In the genomic region with DNA sequence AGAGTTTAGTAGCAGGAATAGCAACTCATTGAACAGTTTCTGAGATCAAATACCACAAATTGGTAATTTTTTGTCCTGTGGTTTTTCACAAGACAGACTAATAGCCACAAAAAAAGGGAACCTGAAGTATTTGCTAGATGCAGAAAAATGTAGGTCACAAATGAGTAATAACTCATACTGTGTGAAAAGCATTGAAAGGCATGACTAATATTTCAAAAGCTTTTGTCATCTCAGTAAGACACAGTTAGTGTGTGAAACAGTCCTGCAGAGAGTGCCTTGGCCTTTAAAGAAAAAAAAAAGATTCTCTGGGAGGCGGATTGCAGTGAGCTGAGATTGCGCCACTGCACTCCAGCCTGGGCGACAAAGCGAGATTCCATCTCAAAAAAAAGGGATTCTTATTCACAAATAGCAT, we compare ENCODE assay signal across 10 cellular contexts. TPM values are rescaled to one million over a fixed set of nuclear protein-coding genes. Genes with fewer than 3 reads are reported as not detected.
DNase-seq lines count a peak whose midpoint lies in the region; ATAC-seq, FAIRE-seq and TF ChIP-seq lines count a peak whose summit lies in the region.
"Had no signal": no experiment of that assay in that cellular context is flagged by ENCODE, and none has a peak within 500 bp of the region (broad histone marks: within the 10 kb centered on the region; RNA-seq: fewer than 3 reads in every experiment).

No MANE protein-coding gene starts in this region.

- CTCF ChIA-PET in A549 (lab: Yijun Ruan, JAX) = no interaction called here

- POLR2A ChIA-PET in A549 (lab: Yijun Ruan, JAX) = interaction anchor here (0.7 kb wide), 1 partner anchor 11 kb away, joined by 3 read pairs; no protein-coding TSS in a partner anchor

- no peak overlapping the region for H3K4me3 Mint-ChIP-seq in astrocyte (ENCODE audit: unreplicated experiment)
- no peak overlapping the region for H3K4me3 Mint-ChIP-seq in stimulated activated naive B cell treated with anti-CD40 and anti-IgM and Interleukin-4, amounts not matched to agents 10 μg/mL and 1 μg/mL and 100 μg/mL, for 72 hours
- H3K4me3 Mint-ChIP-seq: naive B cell had no signal

- peak overlapping the region; percentile 52; the same call in 2 of the 3 replicates for H3K4me2 ChIP-seq in A549
- peak overlapping the region; percentile 54 for H3K4me2 ChIP-seq in astrocyte (ENCODE audit: low read length)

- H3K4me3 ChIP-seq in A549 (no peak overlapping the region), astrocyte (ENCODE audit: insufficient read depth, low read depth, low read length) (no peak overlapping the region)
- H3K4me3 ChIP-seq: BLaER1 treated with 17β-estradiol and CSF1 and Interleukin-3, amounts not matched to agents 10 nM and 100 nM had no signal

- DNase-seq in A549 (ENCODE audit: low read depth in 1 of 2, low spot score in 1 of 2) (peak; percentile 19 to 21), astrocyte (ENCODE audit: low read depth) (peak; percentile 94), DMS 273 treated with DMSO at 0.1 percent for 48 hours (lab: John Stamatoyannopoulos, UW) (no peak), HT-29 (ENCODE audit: low spot score) (no peak)
- no peak for DNase-seq in stimulated activated naive B cell treated with anti-CD40 and anti-IgM and Interleukin-4, amounts not matched to agents 10 μg/mL and 1 μg/mL and 100 μg/mL, for 72 hours
- DNase-seq in activated CD8-positive, alpha-beta memory T cell treated with anti-CD3 and anti-CD28 coated beads, Interleukin-2, amount 50 U/mL, for 4 hours = no peak
- DNase-seq: naive B cell had no signal

- H3K36me3 ChIP-seq in astrocyte (ENCODE audit: insufficient read depth, low read length) = no peaks in the 10 kb centered on the region
- H3K36me3 ChIP-seq: BLaER1 treated with 17β-estradiol and CSF1 and Interleukin-3, amounts not matched to agents 10 nM and 100 nM had no signal

- H3K4me1 ChIP-seq in A549 (peaks cover 9% of the 10 kb centered on the region), astrocyte (ENCODE audit: insufficient read depth, low read length) (peaks cover 5% of the 10 kb centered on the region)

- H4K20me1 ChIP-seq in astrocyte (ENCODE audit: insufficient read depth, low read length) = no peaks in the 10 kb centered on the region
- H4K20me1 ChIP-seq: BLaER1 treated with 17β-estradiol and CSF1 and Interleukin-3, amounts not matched to agents 10 nM and 100 nM had no signal

- no peaks in the 10 kb centered on the region for H3K27me3 Mint-ChIP-seq in astrocyte (ENCODE audit: low read depth, unreplicated experiment)
- H3K27me3 Mint-ChIP-seq in stimulated activated naive B cell treated with anti-CD40 and anti-IgM and Interleukin-4, amounts not matched to agents 10 μg/mL and 1 μg/mL and 100 μg/mL, for 72 hours = peaks cover 0 to 5% of the 10 kb centered on the region in 2 donors
- H3K27me3 Mint-ChIP-seq: naive B cell had no signal

- H3K9me3 Mint-ChIP-seq in astrocyte (ENCODE audit: unreplicated experiment) = peaks cover 3% of the 10 kb centered on the region
- H3K9me3 Mint-ChIP-seq in stimulated activated naive B cell treated with anti-CD40 and anti-IgM and Interleukin-4, amounts not matched to agents 10 μg/mL and 1 μg/mL and 100 μg/mL, for 72 hours = peaks cover 2 to 4% of the 10 kb centered on the region in 2 donors

- TF ChIP-seq EP300 in A549 (IDR thresholded peaks at IDR 0.05) = no peak

- H3K9me3 ChIP-seq in A549 = no peaks in the 10 kb centered on the region; the same call in 2 of the 3 replicates
- H3K9me3 ChIP-seq in astrocyte (ENCODE audit: insufficient read depth, low read depth, low read length) = no peaks in the 10 kb centered on the region

- H3K4me1 Mint-ChIP-seq in astrocyte (ENCODE audit: low read depth, unreplicated experiment) = peaks cover 21% of the 10 kb centered on the region
- H3K4me1 Mint-ChIP-seq in stimulated activated naive B cell treated with anti-CD40 and anti-IgM and Interleukin-4, amounts not matched to agents 10 μg/mL and 1 μg/mL and 100 μg/mL, for 72 hours = no peaks in the 10 kb centered on the region
- H3K4me1 Mint-ChIP-seq: naive B cell had no signal

- no peaks in the 10 kb centered on the region for H3K27me3 ChIP-seq in astrocyte (ENCODE audit: insufficient read depth, low read length)

- peak; percentile 67 to 89 for ATAC-seq in A549
- ATAC-seq in GM19397 (IDR thresholded peaks at IDR 0.05; ENCODE audit: unreplicated experiment) = peak; percentile 99
- ATAC-seq in HG03280 (IDR thresholded peaks at IDR 0.05; ENCODE audit: unreplicated experiment) = peak; percentile 99
- peak; percentile 97 to 98 for ATAC-seq in stimulated activated naive B cell treated with anti-CD40 and anti-IgM and Interleukin-4, amounts not matched to agents 10 μg/mL and 1 μg/mL and 100 μg/mL, for 72 hours (replicated peaks)

- TF ChIP-seq POLR2A in A549 (IDR thresholded peaks at IDR 0.05; ENCODE audit: low read length) = no peak

- TF ChIP-seq CTCF in A549 (IDR thresholded peaks at IDR 0.05) (no peak), astrocyte (IDR thresholded peaks at IDR 0.05; ENCODE audit: insufficient read depth, low read depth, low read length) (no peak)

- no peak overlapping the region for H2AFZ ChIP-seq in astrocyte (ENCODE audit: low read depth, low read length)

- peak overlapping the region; percentile 95 for H3K27ac Mint-ChIP-seq in astrocyte (ENCODE audit: unreplicated experiment)
- H3K27ac Mint-ChIP-seq in stimulated activated naive B cell treated with anti-CD40 and anti-IgM and Interleukin-4, amounts not matched to agents 10 μg/mL and 1 μg/mL and 100 μg/mL, for 72 hours = no peak overlapping the region
- H3K27ac Mint-ChIP-seq: naive B cell had no signal

- H3K36me3 Mint-ChIP-seq in astrocyte (ENCODE audit: low read depth, unreplicated experiment) = peaks cover 8% of the 10 kb centered on the region
- peaks cover 0 to 3% of the 10 kb centered on the region in 2 donors for H3K36me3 Mint-ChIP-seq in stimulated activated naive B cell treated with anti-CD40 and anti-IgM and Interleukin-4, amounts not matched to agents 10 μg/mL and 1 μg/mL and 100 μg/mL, for 72 hours
- H3K36me3 Mint-ChIP-seq: naive B cell had no signal

- no peak for FAIRE-seq in A549 (lab: Jason Lieb, UNC)
- peak; percentile 95 for FAIRE-seq in astrocyte (lab: Jason Lieb, UNC)

- TF ChIP-seq RAD21 in A549 (conservative IDR thresholded peaks at IDR 0.05 in 1 of 2, IDR thresholded peaks at IDR 0.05 in 1 of 2) = no peak

- H3K27ac ChIP-seq in A549 (no peak overlapping the region), astrocyte (ENCODE audit: low read depth, low read length) (peak overlapping the region; percentile 77)

- peak overlapping the region; percentile 59 for H3K9ac ChIP-seq in astrocyte (ENCODE audit: low read length)
- H3K9ac ChIP-seq: BLaER1 treated with 17β-estradiol and CSF1 and Interleukin-3, amounts not matched to agents 10 nM and 100 nM had no signal

- H3K79me2 ChIP-seq in astrocyte (ENCODE audit: insufficient read depth, low read length) = no peaks in the 10 kb centered on the region

- WGBS in A549 (ENCODE audit: missing lambda C conversion rate) = 52% methylated on average over 4 of the region's 4 CpGs

TF ChIP-seq in A549, 52 proteins besides CTCF, POLR2A, EP300 and RAD21:
- TF ChIP-seq CEBPB (IDR thresholded peaks at IDR 0.05) (peak; percentile 67 to 73; a peak in 3 of 4 replicates), FOSL2 (IDR thresholded peaks at IDR 0.05) (no peak), FOSL2 (CRISPR knock-in tag; IDR thresholded peaks at IDR 0.05) (peak; percentile 44; the same call in 1 of the 2 replicates), JUN (IDR thresholded peaks at IDR 0.05) (no peak)

RNA-seq across cellular contexts. Expression of gene SLC25A31, which starts 31.4 kb away (rescaled TPM):
- polyA plus RNA-seq in A549 (2011; rRNA removed) (not detected in 2 replicates), A549 (2017; fragmentation: RNase III; extraction: RNeasy Plus Mini Kit Qiagen cat#74134 plus additional on column Dnase treatment) (not detected in 3 replicates)
- not detected in 2 replicates for polyA plus RNA-seq in A549 (2012; cell fraction: cytosol; rRNA removed)
- not detected in 2 replicates for polyA plus RNA-seq in A549 (2012; cell fraction: nucleus; rRNA removed)
- polyA minus RNA-seq in A549 (2011; rRNA and poly(A)+ RNA removed) = not detected in 2 replicates
- not detected in 2 replicates for total RNA-seq in astrocyte
- total RNA-seq in HT-29 (2014; rRNA removed; shearing (Covaris generic)) = not detected in 2 replicates

Comparison
In these comparisons a context has a peak if more than half of its experiments do, and no peak if none do; other contexts are left out.
1. DNase-seq: peak in A549 (2 of 2) and astrocyte (single experiment); none in stimulated activated naive B cell treated with anti-CD40 and anti-IgM and Interleukin-4, amounts not matched to agents 10 μg/mL and 1 μg/mL and 100 μg/mL, for 72 hours (single experiment), DMS 273 treated with DMSO at 0.1 percent for 48 hours (single experiment), HT-29 (single experiment) and activated CD8-positive, alpha-beta memory T cell treated with anti-CD3 and anti-CD28 coated beads, Interleukin-2, amount 50 U/mL, for 4 hours (single experiment).
2. Peak in every context shown above with its lines, with median percentiles within 50 percentile points of each other: ATAC-seq.